In genomic region chr2:222693837-222694236, GRCh38 we compare ENCODE assay signal across 1 cellular context.
A peak's percentile ranks its signal among the peaks of the same experiment; 100 is the strongest.
TF ChIP-seq lines count a peak whose summit lies in the region.

No MANE protein-coding gene starts in this region.

TF ChIP-seq in HepG2, 621 proteins besides CTCF, POLR2A, EP300 and RAD21 (continued from another document):
- TF ChIP-seq PCBP2 (optimal IDR thresholded peaks at IDR 0.05; ENCODE audit: low read depth, low read length, poor library complexity, severe bottlenecking) (no peak), ZBTB7B (CRISPR knock-in tag; IDR thresholded peaks at IDR 0.05) (no peak), ZMYM2 (CRISPR knock-in tag; IDR thresholded peaks at IDR 0.05) (0 out of 2 replicates have a peak, but pooled peaks have one; percentile 17), CEBPG (CRISPR knock-in tag; IDR thresholded peaks at IDR 0.05) (0 out of 2 replicates have a peak, but pooled peaks have one; percentile 19), ZBTB26 (CRISPR knock-in tag; IDR thresholded peaks at IDR 0.05; ENCODE audit: borderline replicate concordance) (no peak), ZMYM3 (CRISPR knock-in tag; IDR thresholded peaks at IDR 0.05) (peak; percentile 85), POGZ (CRISPR knock-in tag; IDR thresholded peaks at IDR 0.05) (peak; percentile 55; the same call in 1 of the 2 replicates), ZNF687 (CRISPR knock-in tag; IDR thresholded peaks at IDR 0.05) (no peak), ZNF331 (CRISPR knock-in tag; IDR thresholded peaks at IDR 0.05) (0 out of 2 replicates have a peak, but pooled peaks have one; percentile 20), SOX5 (CRISPR knock-in tag; IDR thresholded peaks at IDR 0.05; ENCODE audit: borderline replicate concordance) (peak; percentile 20; the same call in 1 of the 2 replicates), SNAPC5 (CRISPR knock-in tag; IDR thresholded peaks at IDR 0.05; ENCODE audit: borderline replicate concordance) (no peak), PAXIP1 (CRISPR knock-in tag; conservative IDR thresholded peaks at IDR 0.05) (0 out of 2 replicates have a peak, but pooled peaks have one; percentile 30), PAF1 (CRISPR knock-in tag; IDR thresholded peaks at IDR 0.05) (no peak), ZNF431 (CRISPR knock-in tag; IDR thresholded peaks at IDR 0.05; ENCODE audit: borderline replicate concordance, low read depth) (no peak), MAZ (IDR thresholded peaks at IDR 0.05; ENCODE audit: borderline replicate concordance, low read depth, low read length) (no peak), MAZ (CRISPR knock-in tag; IDR thresholded peaks at IDR 0.05; ENCODE audit: low read depth) (no peak), PITX1 (CRISPR knock-in tag; IDR thresholded peaks at IDR 0.05) (no peak)
